17 cellular contexts compared by ENCODE assay signal in genomic region chr20:38013891-38014290, GRCh38.
"Had no signal": no experiment of that assay in that cellular context is flagged by ENCODE, and none has a peak within 500 bp of the region (broad histone marks: within the 10 kb centered on the region; RNA-seq: fewer than 3 reads in every experiment).

No MANE protein-coding gene starts in this region.

- DNase-seq: KBM-7, MG63, NCI-H1092, NCI-H1417 treated with DMSO at 0.1 percent for 48 hours, NCI-H146, NCI-H1694 treated with DMSO at 0.1 percent for 48 hours, NCI-H1930, NCI-H2081, NCI-H2107, NCI-H226, NCI-H446, NCI-H510A, NCI-H524 treated with DMSO at 0.1 percent for 48 hours, NCI-H69, Right ventricle myocardium superior, RPMI8226, SIG-M5 had no signal
